In the genomic region with DNA sequence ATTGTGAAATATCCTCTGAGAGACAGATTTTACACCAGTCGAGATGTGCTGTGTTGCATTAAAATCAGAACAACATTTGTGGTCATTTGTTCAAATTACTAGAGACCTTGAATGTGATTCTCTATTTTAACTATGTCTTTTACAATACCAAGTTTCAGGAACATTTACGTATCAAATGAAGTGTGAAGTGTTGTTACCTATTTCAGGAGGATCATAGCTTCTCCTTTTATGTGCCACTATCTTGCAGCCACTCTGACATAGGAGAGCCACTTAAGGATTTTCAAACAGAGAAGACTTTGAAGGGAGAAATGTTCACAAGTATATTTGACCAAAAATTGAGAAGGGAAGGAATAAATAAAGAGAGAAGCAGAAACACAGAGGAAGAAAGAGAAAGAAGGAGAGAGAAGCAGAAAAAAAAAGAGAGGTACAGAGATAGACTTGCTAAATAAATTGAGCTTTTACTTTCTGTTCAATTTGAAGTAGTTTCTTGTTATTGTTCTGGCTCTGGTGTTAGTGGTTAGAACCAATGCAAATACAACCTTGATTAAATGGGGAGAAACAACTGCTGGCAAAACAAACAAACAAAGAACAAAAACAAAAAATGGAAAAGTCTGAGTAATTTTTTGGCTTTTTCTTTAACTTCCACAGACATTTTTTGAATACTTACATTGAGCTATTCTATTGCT, we compare ENCODE assay signal across 21 cellular contexts.
"Had no signal": no experiment of that assay in that cellular context is flagged by ENCODE, and none has a peak within 500 bp of the region (broad histone marks: within the 10 kb centered on the region; RNA-seq: fewer than 3 reads in every experiment).

No MANE protein-coding gene starts in this region.

- DNase-seq: Kasumi-1, MM.1S, NCI-H1048, NCI-H1105 treated with DMSO at 0.1 percent for 48 hours, NCI-H1417 treated with DMSO at 0.1 percent for 48 hours, NCI-H187, NCI-H2029, NCI-H2081 treated with DMSO at 0.1 percent for 48 hours, NCI-H2171, NCI-H226, NCI-H446, NCI-H510A, NCI-H524 treated with DMSO at 0.1 percent for 48 hours, NCI-H69, NCI-H774, SHP77, SK-N-SH, T-helper 2 cell had no signal

- H3K9me3 Mint-ChIP-seq: IgD-negative memory B cell had no signal

- H3K4me1 Mint-ChIP-seq: IgD-negative memory B cell had no signal

- ATAC-seq: K562, Panc1 had no signal

- H3K4me3 Mint-ChIP-seq: IgD-negative memory B cell had no signal

- H3K27ac Mint-ChIP-seq: IgD-negative memory B cell had no signal

- H3K27me3 Mint-ChIP-seq: IgD-negative memory B cell had no signal

- H3K36me3 Mint-ChIP-seq: IgD-negative memory B cell had no signal
